In genomic region chr19:35897706-35898451, GRCh38 we compare ENCODE assay signal across 10 cellular contexts. TPM values are rescaled to one million over a fixed set of nuclear protein-coding genes. Genes with fewer than 3 reads are reported as not detected.
DNase-seq lines count a peak whose midpoint lies in the region; ATAC-seq and TF ChIP-seq lines count a peak whose summit lies in the region.
"Had no signal": no experiment of that assay in that cellular context is flagged by ENCODE, and none has a peak within 500 bp of the region (broad histone marks: within the 10 kb centered on the region; RNA-seq: fewer than 3 reads in every experiment).

No MANE protein-coding gene starts in this region.

- H3K27ac Mint-ChIP-seq in activated T-helper 2 cell treated with anti-CD3 and anti-CD28 coated beads, Interferon-gamma antibody, Interleukin-2, Interleukin-4, amounts not matched to agents 10 μg/mL and 5 μg/mL and 100 μg/mL, durations not matched to agents 14 hours and 24 hours and 36 hours: peak overlapping the region; percentile 73
- peak overlapping the region; percentile 99 for H3K27ac Mint-ChIP-seq in stimulated activated effector memory CD8-positive, alpha-beta T cell treated with anti-CD3 and anti-CD28 coated beads, Interleukin-12 subunit alpha, Interleukin-12 subunit beta, amount 100 ng/mL, for 72 hours

- no peaks in the 10 kb centered on the region for H3K9me3 Mint-ChIP-seq in activated T-helper 2 cell treated with anti-CD3 and anti-CD28 coated beads, Interferon-gamma antibody, Interleukin-2, Interleukin-4, amounts not matched to agents 10 μg/mL and 5 μg/mL and 100 μg/mL, durations not matched to agents 14 hours and 24 hours and 36 hours
- no peaks in the 10 kb centered on the region for H3K9me3 Mint-ChIP-seq in stimulated activated effector memory CD8-positive, alpha-beta T cell treated with anti-CD3 and anti-CD28 coated beads, Interleukin-12 subunit alpha, Interleukin-12 subunit beta, amount 100 ng/mL, for 72 hours

- H3K4me3 ChIP-seq in HFF-Myc (replicated peaks; ENCODE audit: low read depth, low read length) (peak overlapping the region; percentile 79), iPS-20b (ENCODE audit: low read length) (peak overlapping the region; percentile 94; the same call in 1 of the 2 replicates)

- no peak for TF ChIP-seq POLR2A in erythroblast (IDR thresholded peaks at IDR 0.05; ENCODE audit: low read length)

- ATAC-seq in stimulated activated effector memory CD8-positive, alpha-beta T cell treated with anti-CD3 and anti-CD28 coated beads, Interleukin-12 subunit alpha, Interleukin-12 subunit beta, amount 100 ng/mL, for 72 hours: no peak
- ATAC-seq in HG02852 (IDR thresholded peaks at IDR 0.05; ENCODE audit: unreplicated experiment): no peak

- H3K27me3 ChIP-seq in iPS-20b (ENCODE audit: insufficient read depth, low read length): peaks cover 12% of the 10 kb centered on the region

- H3K4me1 ChIP-seq in iPS-20b (ENCODE audit: insufficient read depth, low read length): peaks cover 4% of the 10 kb centered on the region

- H3K9ac ChIP-seq in iPS-20b (ENCODE audit: low read depth, low read length): no peak overlapping the region

- H3K27ac ChIP-seq in iPS-20b (ENCODE audit: low read length): no peak overlapping the region

- peaks cover 29% of the 10 kb centered on the region for H3K4me1 Mint-ChIP-seq in activated T-helper 2 cell treated with anti-CD3 and anti-CD28 coated beads, Interferon-gamma antibody, Interleukin-2, Interleukin-4, amounts not matched to agents 10 μg/mL and 5 μg/mL and 100 μg/mL, durations not matched to agents 14 hours and 24 hours and 36 hours (ENCODE audit: low read depth)
- H3K4me1 Mint-ChIP-seq in stimulated activated effector memory CD8-positive, alpha-beta T cell treated with anti-CD3 and anti-CD28 coated beads, Interleukin-12 subunit alpha, Interleukin-12 subunit beta, amount 100 ng/mL, for 72 hours: peaks cover 57% of the 10 kb centered on the region

- peaks cover 62% of the 10 kb centered on the region for H3K36me3 Mint-ChIP-seq in activated T-helper 2 cell treated with anti-CD3 and anti-CD28 coated beads, Interferon-gamma antibody, Interleukin-2, Interleukin-4, amounts not matched to agents 10 μg/mL and 5 μg/mL and 100 μg/mL, durations not matched to agents 14 hours and 24 hours and 36 hours (ENCODE audit: low read depth)
- H3K36me3 Mint-ChIP-seq in stimulated activated effector memory CD8-positive, alpha-beta T cell treated with anti-CD3 and anti-CD28 coated beads, Interleukin-12 subunit alpha, Interleukin-12 subunit beta, amount 100 ng/mL, for 72 hours: peaks cover 90% of the 10 kb centered on the region

- peak overlapping the region; percentile 92 for H3K4me3 Mint-ChIP-seq in activated T-helper 2 cell treated with anti-CD3 and anti-CD28 coated beads, Interferon-gamma antibody, Interleukin-2, Interleukin-4, amounts not matched to agents 10 μg/mL and 5 μg/mL and 100 μg/mL, durations not matched to agents 14 hours and 24 hours and 36 hours (ENCODE audit: low read depth)
- H3K4me3 Mint-ChIP-seq in stimulated activated effector memory CD8-positive, alpha-beta T cell treated with anti-CD3 and anti-CD28 coated beads, Interleukin-12 subunit alpha, Interleukin-12 subunit beta, amount 100 ng/mL, for 72 hours: peak overlapping the region; percentile 84

- intact Hi-C loops in activated T-helper 2 cell treated with anti-CD3 and anti-CD28 coated beads, Interferon-gamma antibody, Interleukin-2, Interleukin-4, amounts not matched to agents 10 μg/mL and 5 μg/mL and 100 μg/mL, durations not matched to agents 14 hours and 24 hours and 36 hours (cut with micrococcal nuclease): loop anchor here (2.0 kb wide), 1 partner anchor 15 kb away; no protein-coding TSS in a partner anchor

- DNase-seq in HFF-Myc (ENCODE audit: extremely low read depth, low read depth) (no peak), erythroblast (lab: John Stamatoyannopoulos, UW) (no peak), AG08396 (ENCODE audit: low spot score) (no peak)
- no peak for DNase-seq in activated T-helper 2 cell treated with anti-CD3 and anti-CD28 coated beads, Interferon-gamma antibody, Interleukin-2, Interleukin-4, amounts not matched to agents 10 μg/mL and 5 μg/mL and 100 μg/mL, durations not matched to agents 14 hours and 24 hours and 36 hours (ENCODE audit: low spot score)
- DNase-seq in stimulated activated effector memory CD8-positive, alpha-beta T cell treated with anti-CD3 and anti-CD28 coated beads, Interleukin-12 subunit alpha, Interleukin-12 subunit beta, amount 100 ng/mL, for 72 hours (ENCODE audit: low spot score in 2 of 2): no peak
- DNase-seq in stimulated activated naive CD4-positive, alpha-beta T cell (lab: John Stamatoyannopoulos, UW): no peak
- DNase-seq: kidney glomerular epithelial cell had no signal

- H3K36me3 ChIP-seq in iPS-20b (ENCODE audit: insufficient read depth, low read depth, low read length): peaks cover 43% of the 10 kb centered on the region

- no peaks in the 10 kb centered on the region for H3K9me3 ChIP-seq in iPS-20b (ENCODE audit: insufficient read depth, low read depth, low read length)

- H3K27me3 Mint-ChIP-seq in activated T-helper 2 cell treated with anti-CD3 and anti-CD28 coated beads, Interferon-gamma antibody, Interleukin-2, Interleukin-4, amounts not matched to agents 10 μg/mL and 5 μg/mL and 100 μg/mL, durations not matched to agents 14 hours and 24 hours and 36 hours (ENCODE audit: low read depth): no peaks in the 10 kb centered on the region

- TF ChIP-seq CTCF in HFF-Myc (IDR thresholded peaks at IDR 0.05; ENCODE audit: low read depth, low read length, missing control alignments): no peak

RNA-seq across cellular contexts. Expression of gene NFKBID, which starts 2.5 kb away (rescaled TPM):
- total RNA-seq in activated T-helper 2 cell treated with anti-CD3 and anti-CD28 coated beads, Interferon-gamma antibody, Interleukin-2, Interleukin-4, amounts not matched to agents 10 μg/mL and 5 μg/mL and 100 μg/mL, durations not matched to agents 14 hours and 24 hours and 36 hours: 109 and 117 TPM in 2 replicates

RNA-seq across cellular contexts. Expression of gene HCST, which starts 4.5 kb away (rescaled TPM):
- total RNA-seq in activated T-helper 2 cell treated with anti-CD3 and anti-CD28 coated beads, Interferon-gamma antibody, Interleukin-2, Interleukin-4, amounts not matched to agents 10 μg/mL and 5 μg/mL and 100 μg/mL, durations not matched to agents 14 hours and 24 hours and 36 hours: 53.9 and 57.2 TPM in 2 replicates

RNA-seq across cellular contexts. Expression of gene TYROBP, which starts 10.2 kb away (rescaled TPM):
- total RNA-seq in activated T-helper 2 cell treated with anti-CD3 and anti-CD28 coated beads, Interferon-gamma antibody, Interleukin-2, Interleukin-4, amounts not matched to agents 10 μg/mL and 5 μg/mL and 100 μg/mL, durations not matched to agents 14 hours and 24 hours and 36 hours: 0.39 TPM in 1 of 2 replicates, not detected in the other
- total RNA-seq: activated CD8-positive, alpha-beta memory T cell treated with anti-CD3 and anti-CD28 coated beads for 36 hours had no signal

RNA-seq across cellular contexts. Expression of gene APLP1, which starts 29.5 kb away (rescaled TPM):
- total RNA-seq in activated T-helper 2 cell treated with anti-CD3 and anti-CD28 coated beads, Interferon-gamma antibody, Interleukin-2, Interleukin-4, amounts not matched to agents 10 μg/mL and 5 μg/mL and 100 μg/mL, durations not matched to agents 14 hours and 24 hours and 36 hours: 1.2 and 1.4 TPM in 2 replicates

RNA-seq across cellular contexts. Expression of gene LRFN3, which starts 38.3 kb away (rescaled TPM):
- 10.7 and 10.8 TPM in 2 replicates for total RNA-seq in activated T-helper 2 cell treated with anti-CD3 and anti-CD28 coated beads, Interferon-gamma antibody, Interleukin-2, Interleukin-4, amounts not matched to agents 10 μg/mL and 5 μg/mL and 100 μg/mL, durations not matched to agents 14 hours and 24 hours and 36 hours
